21 cellular contexts compared by ENCODE assay signal in the genomic region with DNA sequence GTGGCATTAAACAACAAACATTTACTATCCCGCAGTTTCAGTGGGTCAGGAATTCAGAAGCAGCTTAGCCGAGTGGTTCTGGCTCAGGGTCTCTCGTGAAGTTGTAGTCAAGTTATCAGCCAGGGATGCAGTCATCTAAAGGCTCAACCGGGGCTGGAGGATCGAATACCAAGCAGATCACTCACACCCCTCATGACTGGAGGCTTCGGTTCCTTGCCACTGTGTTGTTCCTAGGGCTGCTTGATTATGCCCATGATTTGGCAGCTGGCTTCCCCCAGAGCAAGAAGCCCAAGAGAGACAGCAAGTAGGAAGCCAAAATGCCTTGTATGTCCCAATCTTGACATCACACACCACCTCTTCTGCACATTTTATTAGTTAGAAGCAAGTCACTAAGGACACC. TPM values are rescaled to one million over a fixed set of nuclear protein-coding genes. Genes with fewer than 3 reads are reported as not detected.
DNase-seq lines count a peak whose midpoint lies in the region; ATAC-seq, FAIRE-seq and TF ChIP-seq lines count a peak whose summit lies in the region.
"Had no signal": no experiment of that assay in that cellular context is flagged by ENCODE, and none has a peak within 500 bp of the region (broad histone marks: within the 10 kb centered on the region; RNA-seq: fewer than 3 reads in every experiment).

No MANE protein-coding gene starts in this region.

- peak overlapping the region in 1 of 2 experiments; percentile 47; a peak in 1 of 4 replicates for H4K8ac ChIP-seq in IMR-90 (ENCODE audit: low read depth in 2 of 2, low read length in 2 of 2)
- no peak overlapping the region for H4K8ac ChIP-seq in mesenchymal stem cell (ENCODE audit: low read length)

- H3K79me1 ChIP-seq in IMR-90 (ENCODE audit: low read depth in 1 of 2, low read length in 2 of 2) (no peaks in the 10 kb centered on the region), mesenchymal stem cell (replicated peaks; ENCODE audit: low read length, poor library complexity, severe bottlenecking) (no peaks in the 10 kb centered on the region)

- H3K4me2 ChIP-seq in IMR-90 (ENCODE audit: low read depth, low read length) (no peak overlapping the region), mesenchymal stem cell (ENCODE audit: low read length, poor library complexity, severe bottlenecking) (no peak overlapping the region)

- peak; percentile 78 for DNase-seq in AG08395 (ENCODE audit: low spot score)
- peak; percentile 80 for DNase-seq in IMR-90
- DNase-seq in bronchial epithelial cell (ENCODE audit: low read depth) = peak; percentile 50
- DNase-seq in mesenchymal stem cell = peak; percentile 81
- DNase-seq in midbrain (lab: John Stamatoyannopoulos, UW) = no peak
- DNase-seq in NCI-H187 treated with DMSO at 0.1 percent for 48 hours (lab: John Stamatoyannopoulos, UW) = no peak
- DNase-seq in activated CD4-positive, CD25-positive, alpha-beta regulatory T cell (lab: John Stamatoyannopoulos, UW) = no peak
- DNase-seq: activated CD8-positive, alpha-beta T cell treated with anti-CD3 and anti-CD28 coated beads, Interleukin-2, amount 10 ng/mL, durations not matched to agents 7 days and 5 days; activated effector memory CD4-positive, alpha-beta T cell treated with Interleukin-2 at 50 U/mL for 16 hours; body of pancreas; Calu3; effector memory CD4-positive, alpha-beta T cell; heart left ventricle; left ventricle myocardium superior; MM.1S; NCI-H2107; nephron progenitor cell had no signal

- POLR2A ChIA-PET in IMR-90 (lab: Charles Lee; ENCODE audit: unreplicated experiment) = no interaction called here

- ATAC-seq in IMR-90 (ENCODE audit: low read depth) (peak; percentile 66; the same call in 1 of the 2 replicates), GM19328 (IDR thresholded peaks at IDR 0.05; ENCODE audit: unreplicated experiment) (no peak)
- ATAC-seq: activated CD8-positive, alpha-beta T cell treated with anti-CD3 and anti-CD28 coated beads, Interleukin-2, amount 10 ng/mL, durations not matched to agents 7 days and 5 days; body of pancreas; HCT116; heart left ventricle; left ventricle myocardium superior had no signal

- peak overlapping the region; percentile 58 for H2AK9ac ChIP-seq in IMR-90 (replicated peaks; ENCODE audit: low read depth, low read length, poor library complexity)

- H2BK15ac ChIP-seq in IMR-90 (ENCODE audit: low read depth, low read length) (peak overlapping the region; percentile 85; the same call in 2 of the 3 replicates), mesenchymal stem cell (ENCODE audit: low read depth, poor library complexity, severe bottlenecking) (peak overlapping the region; percentile 88)

- peak overlapping the region; percentile 51; the same call in 1 of the 2 replicates for H3K18ac ChIP-seq in IMR-90 (ENCODE audit: low read depth, low read length)
- peak overlapping the region; percentile 15 to 37 for H3K18ac ChIP-seq in mesenchymal stem cell (ENCODE audit: low read depth in 1 of 2, low read length in 2 of 2)

- H2AFZ ChIP-seq in IMR-90 (replicated peaks; ENCODE audit: low read length, poor library complexity) (no peak overlapping the region), mesenchymal stem cell (ENCODE audit: low read depth, low read length) (no peak overlapping the region)

- in situ Hi-C loops in IMR-90 (cut with MboI; ENCODE audit: low sequenced_read_pairs) = no loop called here

- no peaks in the 10 kb centered on the region for H3K27me3 ChIP-seq in IMR-90 (ENCODE audit: control insufficient read depth, insufficient read depth, low read length)
- H3K27me3 ChIP-seq in bronchial epithelial cell (ENCODE audit: control insufficient read depth, insufficient read depth, low read length) = no peaks in the 10 kb centered on the region
- no peaks in the 10 kb centered on the region for H3K27me3 ChIP-seq in mesenchymal stem cell (ENCODE audit: control insufficient read depth in 1 of 2, insufficient read depth in 1 of 2, low read length in 2 of 2)
- H3K27me3 ChIP-seq: body of pancreas, heart left ventricle had no signal

- TF ChIP-seq CTCF in IMR-90 (conservative IDR thresholded peaks at IDR 0.05; ENCODE audit: low read depth, low read length) (no peak), bronchial epithelial cell (IDR thresholded peaks at IDR 0.05; ENCODE audit: insufficient read depth, low read length, severe bottlenecking) (no peak)

- H3K14ac ChIP-seq in IMR-90 (replicated peaks; ENCODE audit: low read depth, low read length) (peak overlapping the region; percentile 10; the same call in 1 of the 2 replicates), mesenchymal stem cell (ENCODE audit: low read length in 2 of 2) (no peak overlapping the region)

- dilution Hi-C loops in IMR-90 (cut with HindIII; ENCODE audit: low sequenced_read_pairs, unreplicated experiment) = no loop called here

- H4K91ac ChIP-seq in IMR-90 (ENCODE audit: insufficient read depth, low read depth, low read length) (peak overlapping the region; percentile 64), mesenchymal stem cell (ENCODE audit: low read length) (no peak overlapping the region)

- H3K36me3 ChIP-seq in IMR-90 (ENCODE audit: control insufficient read depth, insufficient read depth, low read length) (no peaks in the 10 kb centered on the region), bronchial epithelial cell (ENCODE audit: control insufficient read depth, insufficient read depth, low read length) (no peaks in the 10 kb centered on the region), mesenchymal stem cell (ENCODE audit: control insufficient read depth in 1 of 2, insufficient read depth in 2 of 2, low read depth in 1 of 2, low read length in 2 of 2) (no peaks in the 10 kb centered on the region)
- H3K36me3 ChIP-seq: heart left ventricle had no signal

- H3K4me3 ChIP-seq in IMR-90 (ENCODE audit: insufficient read depth, low read depth, low read length) (no peak overlapping the region), bronchial epithelial cell (ENCODE audit: low read depth, low read length) (no peak overlapping the region), mesenchymal stem cell (ENCODE audit: insufficient read depth in 1 of 2, low read depth in 1 of 2, low read length in 2 of 2) (no peak overlapping the region)
- H3K4me3 ChIP-seq: body of pancreas, heart left ventricle had no signal

- H3K9me1 ChIP-seq in IMR-90 (ENCODE audit: insufficient read depth, low read length) = peaks cover 21% of the 10 kb centered on the region

- no peak overlapping the region for H3K56ac ChIP-seq in IMR-90 (ENCODE audit: extremely low read depth, insufficient read depth, low read length)

- H2AK5ac ChIP-seq in IMR-90 (ENCODE audit: low read depth, low read length) (peak overlapping the region; percentile 41), mesenchymal stem cell (ENCODE audit: low read length, severe bottlenecking) (peak overlapping the region; percentile 38)

- H2BK120ac ChIP-seq in IMR-90 (ENCODE audit: low read depth, low read length) (peak overlapping the region; percentile 96), mesenchymal stem cell (ENCODE audit: low read depth, low read length) (no peak overlapping the region)

- TF ChIP-seq RAD21 in IMR-90 (IDR thresholded peaks at IDR 0.05; ENCODE audit: low read length) = no peak

- no TSS peak for BruUV-seq in IMR-90 (replicated peaks; lab: Mats Ljungman, UMichigan)

- intact Hi-C loops in IMR-90 (cut with micrococcal nuclease) = no loop called here

- peak; percentile 13 for FAIRE-seq in bronchial epithelial cell (lab: Jason Lieb, UNC)

- H2BK20ac ChIP-seq in IMR-90 (ENCODE audit: low read depth, low read length) = peak overlapping the region; percentile 53

- H4K20me1 ChIP-seq in IMR-90 (ENCODE audit: insufficient read depth, low read length) = no peaks in the 10 kb centered on the region

- peak overlapping the region; percentile 67 to 85 for H2BK12ac ChIP-seq in mesenchymal stem cell (ENCODE audit: low read length in 2 of 2)

- H3K9me3 ChIP-seq in IMR-90 (ENCODE audit: control insufficient read depth, insufficient read depth, low read length) = no peaks in the 10 kb centered on the region
- H3K9me3 ChIP-seq in mesenchymal stem cell (ENCODE audit: control insufficient read depth, low read length) = no peaks in the 10 kb centered on the region
- H3K9me3 ChIP-seq: body of pancreas, heart left ventricle had no signal

- WGBS in IMR-90 (ENCODE audit: extremely low coverage in 2 of 2, insufficient read length in 1 of 2), 2 experiments = 27% methylated on average over 3 of the region's 6 CpGs; no CpG with 5 or more reads in 1 of the 2 experiments
- WGBS in mesenchymal stem cell = 33% methylated on average over 6 of the region's 6 CpGs

- H3K23ac ChIP-seq in IMR-90 (ENCODE audit: low read depth, low read length) (no peak overlapping the region), mesenchymal stem cell (ENCODE audit: low read length in 2 of 2) (no peak overlapping the region)

- no peak for TF ChIP-seq POLR2A in IMR-90 (IDR thresholded peaks at IDR 0.05; ENCODE audit: low read depth, low read length)

- H2BK5ac ChIP-seq in IMR-90 (ENCODE audit: low read depth, low read length, poor library complexity, severe bottlenecking) (peak overlapping the region; percentile 22), mesenchymal stem cell (ENCODE audit: low read depth, low read length, poor library complexity, severe bottlenecking) (no peak overlapping the region)

- H3K27ac ChIP-seq in IMR-90 (ENCODE audit: insufficient read depth, low read length) (no peak overlapping the region), mesenchymal stem cell (ENCODE audit: low read length, poor library complexity, severe bottlenecking) (no peak overlapping the region)
- H3K27ac ChIP-seq: body of pancreas, heart left ventricle, HL-60 had no signal

- H4K5ac ChIP-seq in IMR-90 (ENCODE audit: low read depth, low read length) = peak overlapping the region; percentile 14; the same call in 1 of the 2 replicates

- CTCF ChIA-PET in IMR-90 (lab: Yijun Ruan, JAX) = no interaction called here

- peaks cover 25% of the 10 kb centered on the region for H3K4me1 ChIP-seq in IMR-90 (ENCODE audit: control insufficient read depth, insufficient read depth, low read length)
- peaks cover 39% of the 10 kb centered on the region for H3K4me1 ChIP-seq in mesenchymal stem cell (ENCODE audit: control insufficient read depth, insufficient read depth, low read depth, low read length)
- H3K4me1 ChIP-seq: heart left ventricle had no signal

- H3K4ac ChIP-seq in IMR-90 (ENCODE audit: low read depth, low read length) = peak overlapping the region; percentile 81
- peak overlapping the region in 1 of 2 experiments; percentile 56 for H3K4ac ChIP-seq in mesenchymal stem cell (ENCODE audit: low read depth in 1 of 2, low read length in 2 of 2)

- H3K9ac ChIP-seq in IMR-90 (ENCODE audit: low read depth, low read length) (no peak overlapping the region), mesenchymal stem cell (ENCODE audit: low read length) (peak overlapping the region; percentile 15)

RNA-seq across cellular contexts. Expression of a gene that starts 33.9 kb away (rescaled TPM):
- 2.5 TPM in 2 replicates for total RNA-seq in IMR-90 (2012; rRNA removed)
- polyA plus RNA-seq in IMR-90 (2012; rRNA removed) = 3.1 and 3.8 TPM in 2 replicates
- polyA plus RNA-seq in IMR-90 (2012; cell fraction: cytosol; rRNA removed) = 1.6 and 3.5 TPM in 2 replicates
- 1.5 and 3.9 TPM in 2 replicates for polyA plus RNA-seq in IMR-90 (2012; cell fraction: nucleus; rRNA removed; ENCODE audit: low replicate concordance)
- total RNA-seq in bronchial epithelial cell = 41.3 and 64.9 TPM in 2 replicates
- polyA plus RNA-seq in mesenchymal stem cell (2013, experiment 1 of 2) = 71.6 TPM
- 71.5 TPM for polyA plus RNA-seq in mesenchymal stem cell (2013, experiment 2 of 2)
- total RNA-seq: SK-MEL-5 had no signal

RNA-seq across cellular contexts. Expression of a gene that starts 46.0 kb away (rescaled TPM):
- total RNA-seq in IMR-90 (2012; rRNA removed) = 1.6 and 3.3 TPM in 2 replicates
- polyA plus RNA-seq in IMR-90 (2012; rRNA removed) = 16.4 and 23.3 TPM in 2 replicates
- 45.4 and 87.2 TPM in 2 replicates for polyA plus RNA-seq in IMR-90 (2012; cell fraction: cytosol; rRNA removed)
- polyA plus RNA-seq in IMR-90 (2012; cell fraction: nucleus; rRNA removed; ENCODE audit: low replicate concordance) = 28.4 and 28.8 TPM in 2 replicates
- total RNA-seq in bronchial epithelial cell = 1.3 and 1.6 TPM in 2 replicates
- polyA plus RNA-seq in mesenchymal stem cell (2013, experiment 1 of 2) = 142 TPM
- 144 TPM for polyA plus RNA-seq in mesenchymal stem cell (2013, experiment 2 of 2)

Comparison
In these comparisons a context has a peak if more than half of its experiments do, and no peak if none do; other contexts are left out.
1. DNase-seq: peak in AG08395 (single experiment), IMR-90 (single experiment), bronchial epithelial cell (single experiment) and mesenchymal stem cell (single experiment); none in midbrain (single experiment), NCI-H187 treated with DMSO at 0.1 percent for 48 hours (single experiment) and activated CD4-positive, CD25-positive, alpha-beta regulatory T cell (0 of 4).
2. RNA of a gene that starts 33.9 kb away (total RNA-seq): 41.3 to 64.9 TPM in bronchial epithelial cell; 2.5 TPM in IMR-90; every median in the first group is over 10 times any median in the second.